In the genomic region with DNA sequence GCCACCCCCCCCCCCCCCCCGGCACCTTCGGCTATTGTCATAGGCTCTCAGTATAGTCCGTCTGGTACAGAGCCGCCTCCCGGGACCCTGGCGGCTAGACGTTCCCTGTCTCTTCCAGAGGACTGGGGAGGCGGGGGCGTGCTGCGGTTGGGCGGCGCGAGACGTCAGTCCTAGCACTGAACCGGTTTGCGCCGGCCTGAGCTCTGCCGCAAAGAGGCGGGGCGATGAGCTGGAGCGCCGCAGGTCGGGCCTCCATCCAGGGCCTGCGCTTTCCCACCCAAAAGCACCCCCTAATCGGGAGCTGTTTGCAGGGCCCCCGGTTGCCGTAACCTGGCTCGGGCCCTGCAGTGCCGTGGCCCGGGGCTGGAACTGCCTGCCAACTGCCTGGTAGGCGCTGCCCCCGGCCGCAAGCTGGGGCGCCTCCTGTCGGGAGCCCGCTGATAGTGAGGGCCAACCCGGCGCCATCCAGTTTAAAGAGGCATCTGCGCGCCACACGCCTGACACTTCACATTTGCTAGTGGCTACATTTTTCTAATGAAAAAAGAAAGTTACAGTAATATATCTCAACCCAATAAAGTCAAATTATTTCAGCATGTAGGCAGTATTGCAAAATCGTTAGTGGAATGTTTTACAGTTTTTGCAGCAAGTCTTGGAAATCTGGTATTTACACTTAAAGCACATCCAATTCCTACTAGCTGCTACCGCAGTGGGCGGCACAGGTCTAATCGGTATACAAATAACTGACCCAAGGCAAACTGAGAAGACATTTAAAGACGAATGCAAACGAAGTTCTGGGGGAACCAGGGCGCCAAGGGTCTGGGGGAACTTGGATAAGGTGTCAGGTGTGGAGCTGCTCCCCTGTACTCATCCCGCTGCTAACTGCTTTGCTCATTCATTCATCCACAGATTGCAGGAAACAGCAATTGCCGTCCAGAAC, we compare ENCODE assay signal across 8 cellular contexts. TPM values are rescaled to one million over a fixed set of nuclear protein-coding genes. Genes with fewer than 3 reads are reported as not detected.
A peak's percentile ranks its signal among the peaks of the same experiment; 100 is the strongest.
DNase-seq lines count a peak whose midpoint lies in the region; ATAC-seq and TF ChIP-seq lines count a peak whose summit lies in the region.

No MANE protein-coding gene starts in this region.

- peak; percentile 94 for DNase-seq in BE2C
- peak; percentile 100 for DNase-seq in NCI-H510A treated with DMSO at 0.1 percent for 48 hours (lab: John Stamatoyannopoulos, UW)
- peak; percentile 93 for DNase-seq in activated CD4-positive, alpha-beta T cell treated with anti-CD3 and anti-CD28 coated beads, Interleukin-2, amount 50 U/mL, for 1 hour
- peak; percentile 94 for DNase-seq in mesenteric fat pad (ENCODE audit: low spot score)
- DNase-seq in stimulated activated CD8-positive, alpha-beta memory T cell treated with anti-CD3 and anti-CD28 coated beads, Interleukin-15, amount 100 ng/mL, for 24 hours (ENCODE audit: low read depth): peak; percentile 88

- 2 to 3% methylated on average over 49 of the region's 50 CpGs for WGBS in ectodermal cell, 2 experiments

- no peaks in the 10 kb centered on the region for H3K27me3 ChIP-seq in BE2C
- H3K27me3 ChIP-seq in ectodermal cell (ENCODE audit: control insufficient read depth, insufficient read depth, low read length, poor library complexity, severe bottlenecking): no peaks in the 10 kb centered on the region

- ATAC-seq in GM19043 (IDR thresholded peaks at IDR 0.05; ENCODE audit: low read depth, unreplicated experiment) (peak; percentile 83), HG03354 (IDR thresholded peaks at IDR 0.05; ENCODE audit: poor library complexity, severe bottlenecking, unreplicated experiment) (peak; percentile 86)

- H3K4me1 ChIP-seq in BE2C: no peaks in the 10 kb centered on the region
- no peaks in the 10 kb centered on the region for H3K4me1 ChIP-seq in ectodermal cell (ENCODE audit: control insufficient read depth, insufficient read depth, low read length)

- H3K4me3 ChIP-seq in BE2C (ENCODE audit: low read depth, low read length): peak overlapping the region; percentile 56
- H3K4me3 ChIP-seq in ectodermal cell (ENCODE audit: insufficient read depth, low read depth, low read length): peak overlapping the region; percentile 54

- peak; percentile 66 for TF ChIP-seq CTCF in BE2C (IDR thresholded peaks at IDR 0.05; ENCODE audit: low read depth, low read length)

- H3K27ac ChIP-seq in ectodermal cell (ENCODE audit: insufficient read depth, low read depth, low read length, poor library complexity, severe bottlenecking): peak overlapping the region; percentile 98

- peaks cover 4% of the 10 kb centered on the region for H3K36me3 ChIP-seq in BE2C
- no peaks in the 10 kb centered on the region for H3K36me3 ChIP-seq in ectodermal cell (ENCODE audit: control insufficient read depth, insufficient read depth, low read length)

- H3K9me3 ChIP-seq in BE2C (no peaks in the 10 kb centered on the region), ectodermal cell (ENCODE audit: control insufficient read depth, low read length) (no peaks in the 10 kb centered on the region)

RNA-seq across cellular contexts. Expression of gene USP22, which starts 0.8 kb away (rescaled TPM):
- 91.7 TPM for polyA plus RNA-seq in BE2C (2012; ENCODE audit: insufficient read depth, insufficient read length, low read depth)
- 325 TPM for polyA plus RNA-seq in ectodermal cell (2013, experiment 1 of 4)
- polyA plus RNA-seq in ectodermal cell (2013, experiment 2 of 4): 355 TPM
- 215 TPM for polyA plus RNA-seq in ectodermal cell (2013, experiment 3 of 4)
- polyA plus RNA-seq in ectodermal cell (2013, experiment 4 of 4): 239 TPM
- total RNA-seq in mesenteric fat pad: 148 TPM

Comparison
In these comparisons a context has a peak if more than half of its experiments do, and no peak if none do; other contexts are left out.
1. Peak in every context shown above with its lines: DNase-seq, ATAC-seq, H3K4me3 ChIP-seq and H3K27ac ChIP-seq.